Comparison of ENCODE assay signal across 1 cellular context in genomic region chr3:45592830-45593707, GRCh38.
TF ChIP-seq lines count a peak whose summit lies in the region.

No MANE protein-coding gene starts in this region.

TF ChIP-seq in HepG2, 621 proteins besides CTCF, POLR2A, EP300 and RAD21 (continued from another document and continues in another):
- TF ChIP-seq ZNF704 (CRISPR knock-in tag; IDR thresholded peaks at IDR 0.05; ENCODE audit: borderline replicate concordance) = peak; percentile 69; the same call in 1 of the 2 replicates
- no peak for TF ChIP-seq ZNF562 (CRISPR knock-in tag; IDR thresholded peaks at IDR 0.05; ENCODE audit: borderline replicate concordance)
- TF ChIP-seq SOX5 (CRISPR knock-in tag; IDR thresholded peaks at IDR 0.05; ENCODE audit: borderline replicate concordance) = no peak; the same call in 1 of the 2 replicates
- TF ChIP-seq DNMT3B (CRISPR knock-in tag; conservative IDR thresholded peaks at IDR 0.05) = no peak
- TF ChIP-seq ARID4A (CRISPR knock-in tag; IDR thresholded peaks at IDR 0.05; ENCODE audit: borderline replicate concordance) = peak; percentile 62; the same call in 1 of the 2 replicates
- TF ChIP-seq RBAK (CRISPR knock-in tag; IDR thresholded peaks at IDR 0.05) = no peak
- TF ChIP-seq YY1 (IDR thresholded peaks at IDR 0.05; ENCODE audit: insufficient read depth, insufficient replicate concordance, low read depth, low read length) = no peak
- TF ChIP-seq FOXP4 (CRISPR knock-in tag; IDR thresholded peaks at IDR 0.05) = peak; percentile 33; the same call in 1 of the 2 replicates
- TF ChIP-seq SMARCE1 (IDR thresholded peaks at IDR 0.05; ENCODE audit: borderline replicate concordance) = no peak
- no peak for TF ChIP-seq ELF1 (CRISPR knock-in tag; IDR thresholded peaks at IDR 0.05)
- 0 out of 2 replicates have a peak, but pooled peaks have one; percentile 35 for TF ChIP-seq MED1 (CRISPR knock-in tag; IDR thresholded peaks at IDR 0.05)
- peak; percentile 80 for TF ChIP-seq ZNF883 (CRISPR knock-in tag; IDR thresholded peaks at IDR 0.05; ENCODE audit: not compliant biosample characterization)
- TF ChIP-seq ZNF614 (CRISPR knock-in tag; IDR thresholded peaks at IDR 0.05; ENCODE audit: borderline replicate concordance) = no peak
- TF ChIP-seq ZBTB34 (CRISPR knock-in tag; IDR thresholded peaks at IDR 0.05) = no peak
- TF ChIP-seq ZNF552 (CRISPR knock-in tag; IDR thresholded peaks at IDR 0.05; ENCODE audit: borderline replicate concordance) = peak; percentile 89
- no peak for TF ChIP-seq THAP8 (CRISPR knock-in tag; IDR thresholded peaks at IDR 0.05; ENCODE audit: borderline replicate concordance)
- no peak for TF ChIP-seq PTBP1 (IDR thresholded peaks at IDR 0.05; ENCODE audit: low read depth, low read length, poor library complexity, severe bottlenecking)
- TF ChIP-seq ZNF572 (CRISPR knock-in tag; IDR thresholded peaks at IDR 0.05) = no peak
- no peak for TF ChIP-seq ZNF382 (CRISPR knock-in tag; IDR thresholded peaks at IDR 0.05; ENCODE audit: borderline replicate concordance)
- TF ChIP-seq REXO4 (CRISPR knock-in tag; IDR thresholded peaks at IDR 0.05; ENCODE audit: borderline replicate concordance) = 0 out of 2 replicates have a peak, but pooled peaks have one; percentile 25
- no peak; the same call in 1 of the 2 replicates for TF ChIP-seq ZNF567 (CRISPR knock-in tag; IDR thresholded peaks at IDR 0.05; ENCODE audit: borderline replicate concordance)
- TF ChIP-seq HOXA7 (CRISPR knock-in tag; IDR thresholded peaks at IDR 0.05) = no peak
- 0 out of 2 replicates have a peak, but pooled peaks have one; percentile 7 for TF ChIP-seq BCL6 (CRISPR knock-in tag; IDR thresholded peaks at IDR 0.05)
- no peak for TF ChIP-seq ZNF644 (CRISPR knock-in tag; IDR thresholded peaks at IDR 0.05; ENCODE audit: low read depth)
- peak; percentile 3; the same call in 1 of the 2 replicates for TF ChIP-seq POLR2G (IDR thresholded peaks at IDR 0.05; ENCODE audit: low read depth, low read length)
- no peak for TF ChIP-seq ZNF7 (CRISPR knock-in tag; IDR thresholded peaks at IDR 0.05)
- TF ChIP-seq GABPA (IDR thresholded peaks at IDR 0.05; ENCODE audit: low read depth, low read length) = no peak
- TF ChIP-seq GABPA (CRISPR knock-in tag; IDR thresholded peaks at IDR 0.05; ENCODE audit: low read depth) = no peak
- no peak; the same call in 1 of the 2 replicates for TF ChIP-seq KDM4B (CRISPR knock-in tag; IDR thresholded peaks at IDR 0.05)
- 0 out of 2 replicates have a peak, but pooled peaks have one; percentile 67 for TF ChIP-seq PHF21A (CRISPR knock-in tag; IDR thresholded peaks at IDR 0.05)
- peak; percentile 57; the same call in 1 of the 2 replicates for TF ChIP-seq PITX1 (CRISPR knock-in tag; IDR thresholded peaks at IDR 0.05)
- TF ChIP-seq ZBTB33 (CRISPR knock-in tag; IDR thresholded peaks at IDR 0.05) = peak; percentile 61; the same call in 1 of the 2 replicates
- peak; percentile 41; the same call in 1 of the 2 replicates for TF ChIP-seq ARID5B (CRISPR knock-in tag; IDR thresholded peaks at IDR 0.05)
- TF ChIP-seq MXI1 (IDR thresholded peaks at IDR 0.05; ENCODE audit: borderline replicate concordance, low read depth, low read length) = peak; percentile 70; the same call in 1 of the 3 replicates
- no peak for TF ChIP-seq HMG20A (CRISPR knock-in tag; IDR thresholded peaks at IDR 0.05; ENCODE audit: borderline replicate concordance)
- peak; percentile 98 for TF ChIP-seq ZKSCAN1 (IDR thresholded peaks at IDR 0.05; ENCODE audit: low read length)
- TF ChIP-seq JUN (CRISPR knock-in tag; IDR thresholded peaks at IDR 0.05) = 0 out of 2 replicates have a peak, but pooled peaks have one; percentile 38
- TF ChIP-seq PAF1 (CRISPR knock-in tag; IDR thresholded peaks at IDR 0.05) = no peak
- no peak for TF ChIP-seq KAT2B (IDR thresholded peaks at IDR 0.05; ENCODE audit: borderline replicate concordance, low read depth, low read length)
- no peak for TF ChIP-seq ZNF597 (CRISPR knock-in tag; IDR thresholded peaks at IDR 0.05)
- TF ChIP-seq HBP1 (CRISPR knock-in tag; IDR thresholded peaks at IDR 0.05; ENCODE audit: low read depth) = no peak
- TF ChIP-seq REPIN1 (CRISPR knock-in tag; IDR thresholded peaks at IDR 0.05; ENCODE audit: borderline replicate concordance, low read depth) = no peak
- TF ChIP-seq ZNF232 (CRISPR knock-in tag; IDR thresholded peaks at IDR 0.05; ENCODE audit: borderline replicate concordance) = no peak
- TF ChIP-seq U2AF1 (optimal IDR thresholded peaks at IDR 0.05; ENCODE audit: low read depth, low read length) = no peak
- TF ChIP-seq ZNF773 (CRISPR knock-in tag; IDR thresholded peaks at IDR 0.05; ENCODE audit: borderline replicate concordance) = no peak
- no peak for TF ChIP-seq GPN1 (CRISPR knock-in tag; IDR thresholded peaks at IDR 0.05; ENCODE audit: borderline replicate concordance)
- TF ChIP-seq ZNF354B (CRISPR knock-in tag; IDR thresholded peaks at IDR 0.05) = no peak
